In genomic region chr10:35416628-35417625, GRCh38 we compare ENCODE assay signal across 12 cellular contexts.
A peak's percentile ranks its signal among the peaks of the same experiment; 100 is the strongest.
DNase-seq lines count a peak whose midpoint lies in the region; ATAC-seq and TF ChIP-seq lines count a peak whose summit lies in the region.
"Had no signal": no experiment of that assay in that cellular context is flagged by ENCODE, and none has a peak within 500 bp of the region (broad histone marks: within the 10 kb centered on the region; RNA-seq: fewer than 3 reads in every experiment).

No MANE protein-coding gene starts in this region.

- no peak for TF ChIP-seq POLR2A in esophagus squamous epithelium (IDR thresholded peaks at IDR 0.05)

- H3K9ac ChIP-seq in HUES64 (ENCODE audit: low read depth, low read length), result no peak overlapping the region
- H3K9ac ChIP-seq: KMS-11 had no signal

- no peaks in the 10 kb centered on the region for H3K9me3 Mint-ChIP-seq in CD4-positive, alpha-beta memory T cell
- H3K9me3 Mint-ChIP-seq in mesothelial cell of epicardium (no peaks in the 10 kb centered on the region), chondrocyte (ENCODE audit: low read depth) (no peaks in the 10 kb centered on the region)
- H3K9me3 Mint-ChIP-seq: CD8-positive, alpha-beta memory T cell had no signal

- H3K27ac ChIP-seq in CD4-positive, alpha-beta memory T cell (ENCODE audit: low read depth, low read length), result no peak overlapping the region
- H3K27ac ChIP-seq in HUES64 (ENCODE audit: low read depth, low read length), result 0 out of 2 replicates have a peak overlapping the region, but pooled peaks have one; percentile 27
- peak overlapping the region; percentile 53 for H3K27ac ChIP-seq in SJCRH30
- H3K27ac ChIP-seq in esophagus squamous epithelium, result no peak overlapping the region
- H3K27ac ChIP-seq: KMS-11 had no signal

- POLR2A ChIA-PET in CD4-positive, alpha-beta memory T cell (lab: Charles Lee; ENCODE audit: partially characterized antibody), result no interaction called here

- H3K4me3 Mint-ChIP-seq in CD4-positive, alpha-beta memory T cell, result peak overlapping the region in 1 of 8 donors; percentile 21
- H3K4me3 Mint-ChIP-seq in mesothelial cell of epicardium (no peak overlapping the region), chondrocyte (ENCODE audit: unreplicated experiment) (no peak overlapping the region)

- H3K4me1 Mint-ChIP-seq in CD4-positive, alpha-beta memory T cell, result peaks cover 45 to 78% (median 50%) of the 10 kb centered on the region in 4 donors
- peaks cover 13% of the 10 kb centered on the region for H3K4me1 Mint-ChIP-seq in mesothelial cell of epicardium
- H3K4me1 Mint-ChIP-seq in chondrocyte (ENCODE audit: low read depth), result peaks cover 53% of the 10 kb centered on the region

- DNase-seq in CD4-positive, alpha-beta memory T cell, result no peak
- peak; percentile 79 to 87 for DNase-seq in SJCRH30
- no peak for DNase-seq in mesothelial cell of epicardium (ENCODE audit: low spot score in 2 of 2, unreplicated experiment in 2 of 2)
- no peak for DNase-seq in kidney glomerular epithelial cell (lab: John Stamatoyannopoulos, UW)
- no peak for DNase-seq in chondrocyte (ENCODE audit: low spot score)
- DNase-seq in esophagus squamous epithelium (lab: John Stamatoyannopoulos, UW), result no peak
- DNase-seq: ovary had no signal

- H3K27ac Mint-ChIP-seq in CD4-positive, alpha-beta memory T cell, result peak overlapping the region in 4 of 7 donors; percentile 0 to 62 (median 55)
- H3K27ac Mint-ChIP-seq in mesothelial cell of epicardium (peak overlapping the region; percentile 32), chondrocyte (ENCODE audit: unreplicated experiment) (no peak overlapping the region)

- no peaks in the 10 kb centered on the region for H3K36me3 ChIP-seq in CD4-positive, alpha-beta memory T cell (ENCODE audit: insufficient read depth, low read length)
- H3K36me3 ChIP-seq in HUES64 (ENCODE audit: insufficient read depth, low read length) (no peaks in the 10 kb centered on the region), SJCRH30 (no peaks in the 10 kb centered on the region), esophagus squamous epithelium (no peaks in the 10 kb centered on the region)
- H3K36me3 ChIP-seq: ovary had no signal

- 66% methylated on average over 9 of the region's 9 CpGs for WGBS in HUES64
- 72 to 75% methylated on average over 9 of the region's 9 CpGs for WGBS in esophagus squamous epithelium, 2 donors

- H3K9me3 ChIP-seq in CD4-positive, alpha-beta memory T cell (ENCODE audit: control insufficient read depth in 1 of 2, low read length in 2 of 2), result no peaks in the 10 kb centered on the region
- H3K9me3 ChIP-seq in HUES64 (ENCODE audit: insufficient read depth, low read depth, low read length), result no peaks in the 10 kb centered on the region
- no peaks in the 10 kb centered on the region for H3K9me3 ChIP-seq in SJCRH30 (replicated peaks)
- no peaks in the 10 kb centered on the region for H3K9me3 ChIP-seq in esophagus squamous epithelium
- H3K9me3 ChIP-seq: ovary had no signal

- H3K4me1 ChIP-seq in CD4-positive, alpha-beta memory T cell (ENCODE audit: insufficient read depth, low read length), result peaks cover 38% of the 10 kb centered on the region
- H3K4me1 ChIP-seq in HUES64 (ENCODE audit: insufficient read depth, low read length) (peaks cover 64% of the 10 kb centered on the region), SJCRH30 (peaks cover 59% of the 10 kb centered on the region), esophagus squamous epithelium (peaks cover 0 to 57% (median 24%) of the 10 kb centered on the region in 3 donors)

- no peaks in the 10 kb centered on the region for H3K27me3 Mint-ChIP-seq in CD4-positive, alpha-beta memory T cell
- H3K27me3 Mint-ChIP-seq in mesothelial cell of epicardium (ENCODE audit: low read depth) (no peaks in the 10 kb centered on the region), chondrocyte (ENCODE audit: low read depth) (no peaks in the 10 kb centered on the region)

- H3K36me3 Mint-ChIP-seq in CD4-positive, alpha-beta memory T cell, result no peaks in the 10 kb centered on the region
- no peaks in the 10 kb centered on the region for H3K36me3 Mint-ChIP-seq in mesothelial cell of epicardium
- H3K36me3 Mint-ChIP-seq in chondrocyte (ENCODE audit: low read depth), result no peaks in the 10 kb centered on the region

- TF ChIP-seq CTCF in mesothelial cell of epicardium (IDR thresholded peaks at IDR 0.05; ENCODE audit: unreplicated experiment) (no peak), chondrocyte (IDR thresholded peaks at IDR 0.05) (no peak), esophagus squamous epithelium (IDR thresholded peaks at IDR 0.05) (no peak)

- no peaks in the 10 kb centered on the region for H3K27me3 ChIP-seq in CD4-positive, alpha-beta memory T cell (ENCODE audit: insufficient read depth, low read length)
- no peaks in the 10 kb centered on the region for H3K27me3 ChIP-seq in HUES64 (ENCODE audit: insufficient read depth, low read length)
- H3K27me3 ChIP-seq in SJCRH30, result no peaks in the 10 kb centered on the region
- H3K27me3 ChIP-seq in esophagus squamous epithelium, result no peaks in the 10 kb centered on the region
- H3K27me3 ChIP-seq: ovary had no signal

- CTCF ChIA-PET in CD4-positive, alpha-beta memory T cell (lab: Charles Lee; ENCODE audit: partially characterized antibody), result interaction anchor here (0.8 to 2.8 kb wide), 5 partner anchors 8 to 146 kb away, joined by 3 to 24 read pairs (median 5); no protein-coding TSS in a partner anchor

- no peak for ATAC-seq in GM21423 (IDR thresholded peaks at IDR 0.05; ENCODE audit: unreplicated experiment)
- ATAC-seq: Right ventricle myocardium inferior had no signal

- intact Hi-C loops in CD4-positive, alpha-beta memory T cell (cut with micrococcal nuclease), result no loop called here
- intact Hi-C loops in esophagus squamous epithelium (cut with DNase I), result no loop called here

- H3K4me3 ChIP-seq in CD4-positive, alpha-beta memory T cell (ENCODE audit: low read length in 2 of 2), result no peak overlapping the region
- no peak overlapping the region for H3K4me3 ChIP-seq in HUES64 (ENCODE audit: low read length)
- H3K4me3 ChIP-seq in SJCRH30, result no peak overlapping the region
- no peak overlapping the region for H3K4me3 ChIP-seq in esophagus squamous epithelium
- H3K4me3 ChIP-seq: ovary had no signal

Comparison
In these comparisons a context has a peak if more than half of its experiments do, and no peak if none do; other contexts are left out.
1. DNase-seq: peak in SJCRH30 (2 of 2); none in CD4-positive, alpha-beta memory T cell (0 of 5), mesothelial cell of epicardium (0 of 2), kidney glomerular epithelial cell (single experiment), chondrocyte (single experiment) and esophagus squamous epithelium (single experiment).
2. H3K27ac ChIP-seq: peak in HUES64 (single experiment) and SJCRH30 (single experiment); none in CD4-positive, alpha-beta memory T cell (single experiment) and esophagus squamous epithelium (0 of 4).